In the genomic region with DNA sequence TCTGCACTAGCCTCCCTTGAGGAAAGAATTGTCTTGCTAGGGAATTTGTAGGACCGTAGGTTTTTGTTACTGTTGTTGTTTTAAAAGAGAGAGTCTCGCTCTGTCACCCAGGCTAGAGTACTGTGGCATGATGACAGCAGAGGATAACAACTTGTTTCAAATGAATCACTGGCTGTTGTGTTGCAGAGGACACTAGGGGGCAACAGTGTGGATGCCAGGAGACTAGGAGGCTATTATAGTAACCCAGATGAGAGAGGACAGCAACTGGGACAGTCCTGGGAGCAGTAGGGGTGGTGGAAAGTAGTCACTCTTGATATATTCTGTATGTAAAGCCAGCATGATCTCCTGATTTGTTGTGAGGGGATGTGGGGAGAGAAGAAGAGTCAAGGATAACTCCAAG, we compare ENCODE assay signal across 9 cellular contexts. TPM values are rescaled to one million over a fixed set of nuclear protein-coding genes. Genes with fewer than 3 reads are reported as not detected.
A peak's percentile ranks its signal among the peaks of the same experiment; 100 is the strongest.
DNase-seq lines count a peak whose midpoint lies in the region; ATAC-seq and TF ChIP-seq lines count a peak whose summit lies in the region.
"Had no signal": no experiment of that assay in that cellular context is flagged by ENCODE, and none has a peak within 500 bp of the region (broad histone marks: within the 10 kb centered on the region; RNA-seq: fewer than 3 reads in every experiment).

No MANE protein-coding gene starts in this region.

- intact Hi-C loops in mucosa of descending colon (cut with DNase I, micrococcal nuclease): no loop called here

- H3K27me3 Mint-ChIP-seq in activated T-cell treated with anti-CD3 and anti-CD28 coated beads, Interleukin-2, amount 50 U/mL, for 72 hours (ENCODE audit: low read depth): peaks cover 66% of the 10 kb centered on the region

- in situ Hi-C loops in astrocyte of the cerebellum (cut with HindIII; ENCODE audit: low sequenced_read_pairs): no loop called here

- H3K36me3 ChIP-seq in mucosa of descending colon (ENCODE audit: low read depth): no peaks in the 10 kb centered on the region

- no peaks in the 10 kb centered on the region for H3K4me1 Mint-ChIP-seq in activated T-cell treated with anti-CD3 and anti-CD28 coated beads, Interleukin-2, amount 50 U/mL, for 72 hours (ENCODE audit: low read depth)
- H3K4me1 Mint-ChIP-seq: activated naive CD4-positive, alpha-beta T cell treated with anti-CD3 and anti-CD28 coated beads, Interleukin-2, amount 50 U/mL, for 24 hours had no signal

- no peak overlapping the region for H3K4me3 Mint-ChIP-seq in activated T-cell treated with anti-CD3 and anti-CD28 coated beads, Interleukin-2, amount 50 U/mL, for 72 hours
- H3K4me3 Mint-ChIP-seq: activated naive CD4-positive, alpha-beta T cell treated with anti-CD3 and anti-CD28 coated beads, Interleukin-2, amount 50 U/mL, for 24 hours had no signal

- no peak overlapping the region for H3K27ac Mint-ChIP-seq in activated T-cell treated with anti-CD3 and anti-CD28 coated beads, Interleukin-2, amount 50 U/mL, for 72 hours
- H3K27ac Mint-ChIP-seq: activated naive CD4-positive, alpha-beta T cell treated with anti-CD3 and anti-CD28 coated beads, Interleukin-2, amount 50 U/mL, for 24 hours had no signal

- no peaks in the 10 kb centered on the region for H3K9me3 ChIP-seq in mucosa of descending colon

- H3K4me3 ChIP-seq in astrocyte of the cerebellum (ENCODE audit: low read depth, low read length) (no peak overlapping the region), mucosa of descending colon (no peak overlapping the region)

- peak in 1 of 2 donors; percentile 8 for DNase-seq in activated T-cell treated with anti-CD3 and anti-CD28 coated beads, Interleukin-2, amount 50 U/mL, for 72 hours
- no peak for DNase-seq in activated T-cell treated with anti-CD3 and anti-CD28 coated beads for 4 hours
- DNase-seq in astrocyte of the cerebellum (ENCODE audit: low read depth): no peak
- DNase-seq in mucosa of descending colon: no peak
- no peak for DNase-seq in activated CD8-positive, alpha-beta memory T cell treated with anti-CD3 and anti-CD28 coated beads for 24 hours
- no peak for DNase-seq in cerebellar nuclear complex (lab: John Stamatoyannopoulos, UW)
- DNase-seq in NCI-H2196 (lab: John Stamatoyannopoulos, UW; ENCODE audit: unreplicated experiment): no peak

- TF ChIP-seq CTCF in astrocyte of the cerebellum (IDR thresholded peaks at IDR 0.05; ENCODE audit: low read depth, low read length, missing control alignments) (peak; percentile 55), mucosa of descending colon (IDR thresholded peaks at IDR 0.05) (no peak)

- H3K4me1 ChIP-seq in mucosa of descending colon (ENCODE audit: low read depth): no peaks in the 10 kb centered on the region

- no peaks in the 10 kb centered on the region for H3K9me3 Mint-ChIP-seq in activated T-cell treated with anti-CD3 and anti-CD28 coated beads, Interleukin-2, amount 50 U/mL, for 72 hours
- H3K9me3 Mint-ChIP-seq: activated naive CD4-positive, alpha-beta T cell treated with anti-CD3 and anti-CD28 coated beads, Interleukin-2, amount 50 U/mL, for 24 hours had no signal

- H3K36me3 Mint-ChIP-seq in activated T-cell treated with anti-CD3 and anti-CD28 coated beads, Interleukin-2, amount 50 U/mL, for 72 hours (ENCODE audit: insufficient read depth in 2 of 2): no peaks in the 10 kb centered on the region
- H3K36me3 Mint-ChIP-seq: activated naive CD4-positive, alpha-beta T cell treated with anti-CD3 and anti-CD28 coated beads, Interleukin-2, amount 50 U/mL, for 24 hours had no signal

- peak; percentile 62 to 70 for ATAC-seq in activated T-cell treated with anti-CD3 and anti-CD28 coated beads, Interleukin-2, amount 50 U/mL, for 72 hours (replicated peaks in 1 of 2)
- ATAC-seq in HG03378 (IDR thresholded peaks at IDR 0.05; ENCODE audit: unreplicated experiment): peak; percentile 54
- peak; percentile 34 for ATAC-seq in mucosa of descending colon

RNA-seq across cellular contexts. Expression of a gene that starts 41.8 kb away (rescaled TPM):
- under 1 TPM in 1 of 2 donors, not detected in 1; 0.14 TPM for total RNA-seq in activated T-cell treated with anti-CD3 and anti-CD28 coated beads, Interleukin-2, amount 50 U/mL, for 72 hours
- total RNA-seq in mucosa of descending colon: 100 to 1,000 TPM in 1 of 3 donors, 10 to 100 TPM in 2; 15.9 to 101 (median 37.0) TPM

RNA-seq across cellular contexts. Expression of a gene that starts 51.0 kb away (rescaled TPM):
- not detected for total RNA-seq in activated T-cell treated with anti-CD3 and anti-CD28 coated beads, Interleukin-2, amount 50 U/mL, for 72 hours
- not detected for total RNA-seq in mucosa of descending colon

Comparison
In these comparisons a context has a peak if more than half of its experiments do, and no peak if none do; other contexts are left out.
1. RNA of a gene that starts 41.8 kb away (total RNA-seq): 15.9 to 101 TPM in mucosa of descending colon; 0.14 TPM in activated T-cell treated with anti-CD3 and anti-CD28 coated beads, Interleukin-2, amount 50 U/mL, for 72 hours; every median in the first group is over 10 times any median in the second.
2. Peak in every context shown above with its lines, with median percentiles within 50 percentile points of each other: ATAC-seq.